In the genomic region with DNA sequence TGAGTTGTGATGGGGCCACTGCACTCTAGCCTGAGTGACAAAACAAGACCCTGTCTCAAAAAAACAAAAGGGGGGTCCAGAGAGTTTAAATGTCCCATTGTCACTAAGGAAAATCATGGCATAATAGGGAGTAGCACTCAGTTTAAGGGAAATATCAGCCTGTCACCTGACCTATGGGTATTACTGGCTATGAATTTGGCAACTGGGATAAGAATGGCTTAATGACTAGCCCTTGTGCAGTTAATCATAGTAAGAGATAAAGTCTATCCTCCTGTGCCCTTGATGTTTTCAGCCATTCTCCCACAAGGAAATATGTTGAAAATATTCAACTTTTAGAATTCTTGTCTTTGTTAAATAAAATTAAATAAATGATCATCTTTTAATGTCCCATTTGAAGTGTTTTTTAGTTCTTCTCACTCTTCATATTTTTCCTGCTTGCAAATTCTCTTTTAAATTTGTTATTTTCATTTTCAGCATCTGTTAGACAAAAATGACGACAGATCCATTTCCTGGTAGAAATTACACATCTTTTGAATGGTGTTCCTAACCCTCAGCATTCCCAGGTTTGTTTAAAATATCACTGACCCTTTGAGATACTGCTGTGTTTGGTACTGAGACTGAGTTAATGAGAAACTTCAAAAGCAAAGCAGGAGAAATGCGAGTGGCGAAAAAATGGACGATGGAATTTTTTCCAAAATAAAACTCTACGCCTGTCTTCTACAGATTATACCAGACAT, we compare ENCODE assay signal across 1 cellular context.
TF ChIP-seq lines count a peak whose summit lies in the region.

No MANE protein-coding gene starts in this region.

TF ChIP-seq in HepG2, 621 proteins besides CTCF, POLR2A, EP300 and RAD21 (continued from another document):
- TF ChIP-seq, protein P1, sequence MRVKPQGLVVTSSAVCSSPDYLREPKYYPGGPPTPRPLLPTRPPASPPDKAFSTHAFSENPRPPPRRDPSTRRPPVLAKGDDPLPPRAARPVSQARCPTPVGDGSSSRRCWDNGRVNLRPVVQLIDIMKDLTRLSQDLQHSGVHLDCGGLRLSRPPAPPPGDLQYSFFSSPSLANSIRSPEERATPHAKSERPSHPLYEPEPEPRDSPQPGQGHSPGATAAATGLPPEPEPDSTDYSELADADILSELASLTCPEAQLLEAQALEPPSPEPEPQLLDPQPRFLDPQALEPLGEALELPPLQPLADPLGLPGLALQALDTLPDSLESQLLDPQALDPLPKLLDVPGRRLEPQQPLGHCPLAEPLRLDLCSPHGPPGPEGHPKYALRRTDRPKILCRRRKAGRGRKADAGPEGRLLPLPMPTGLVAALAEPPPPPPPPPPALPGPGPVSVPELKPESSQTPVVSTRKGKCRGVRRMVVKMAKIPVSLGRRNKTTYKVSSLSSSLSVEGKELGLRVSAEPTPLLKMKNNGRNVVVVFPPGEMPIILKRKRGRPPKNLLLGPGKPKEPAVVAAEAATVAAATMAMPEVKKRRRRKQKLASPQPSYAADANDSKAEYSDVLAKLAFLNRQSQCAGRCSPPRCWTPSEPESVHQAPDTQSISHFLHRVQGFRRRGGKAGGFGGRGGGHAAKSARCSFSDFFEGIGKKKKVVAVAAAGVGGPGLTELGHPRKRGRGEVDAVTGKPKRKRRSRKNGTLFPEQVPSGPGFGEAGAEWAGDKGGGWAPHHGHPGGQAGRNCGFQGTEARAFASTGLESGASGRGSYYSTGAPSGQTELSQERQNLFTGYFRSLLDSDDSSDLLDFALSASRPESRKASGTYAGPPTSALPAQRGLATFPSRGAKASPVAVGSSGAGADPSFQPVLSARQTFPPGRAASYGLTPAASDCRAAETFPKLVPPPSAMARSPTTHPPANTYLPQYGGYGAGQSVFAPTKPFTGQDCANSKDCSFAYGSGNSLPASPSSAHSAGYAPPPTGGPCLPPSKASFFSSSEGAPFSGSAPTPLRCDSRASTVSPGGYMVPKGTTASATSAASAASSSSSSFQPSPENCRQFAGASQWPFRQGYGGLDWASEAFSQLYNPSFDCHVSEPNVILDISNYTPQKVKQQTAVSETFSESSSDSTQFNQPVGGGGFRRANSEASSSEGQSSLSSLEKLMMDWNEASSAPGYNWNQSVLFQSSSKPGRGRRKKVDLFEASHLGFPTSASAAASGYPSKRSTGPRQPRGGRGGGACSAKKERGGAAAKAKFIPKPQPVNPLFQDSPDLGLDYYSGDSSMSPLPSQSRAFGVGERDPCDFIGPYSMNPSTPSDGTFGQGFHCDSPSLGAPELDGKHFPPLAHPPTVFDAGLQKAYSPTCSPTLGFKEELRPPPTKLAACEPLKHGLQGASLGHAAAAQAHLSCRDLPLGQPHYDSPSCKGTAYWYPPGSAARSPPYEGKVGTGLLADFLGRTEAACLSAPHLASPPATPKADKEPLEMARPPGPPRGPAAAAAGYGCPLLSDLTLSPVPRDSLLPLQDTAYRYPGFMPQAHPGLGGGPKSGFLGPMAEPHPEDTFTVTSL (CRISPR knock-in tag; IDR thresholded peaks at IDR 0.05; ENCODE audit: borderline replicate concordance) = peak; percentile 49; the same call in 1 of the 2 replicates
- TF ChIP-seq GATA4 (IDR thresholded peaks at IDR 0.05; ENCODE audit: borderline replicate concordance, low read depth) = no peak
- TF ChIP-seq ZC3H13 (CRISPR knock-in tag; IDR thresholded peaks at IDR 0.05) = no peak
- peak; percentile 42; the same call in 1 of the 2 replicates for TF ChIP-seq ZSCAN21 (CRISPR knock-in tag; IDR thresholded peaks at IDR 0.05; ENCODE audit: borderline replicate concordance)
- TF ChIP-seq, protein P2, sequence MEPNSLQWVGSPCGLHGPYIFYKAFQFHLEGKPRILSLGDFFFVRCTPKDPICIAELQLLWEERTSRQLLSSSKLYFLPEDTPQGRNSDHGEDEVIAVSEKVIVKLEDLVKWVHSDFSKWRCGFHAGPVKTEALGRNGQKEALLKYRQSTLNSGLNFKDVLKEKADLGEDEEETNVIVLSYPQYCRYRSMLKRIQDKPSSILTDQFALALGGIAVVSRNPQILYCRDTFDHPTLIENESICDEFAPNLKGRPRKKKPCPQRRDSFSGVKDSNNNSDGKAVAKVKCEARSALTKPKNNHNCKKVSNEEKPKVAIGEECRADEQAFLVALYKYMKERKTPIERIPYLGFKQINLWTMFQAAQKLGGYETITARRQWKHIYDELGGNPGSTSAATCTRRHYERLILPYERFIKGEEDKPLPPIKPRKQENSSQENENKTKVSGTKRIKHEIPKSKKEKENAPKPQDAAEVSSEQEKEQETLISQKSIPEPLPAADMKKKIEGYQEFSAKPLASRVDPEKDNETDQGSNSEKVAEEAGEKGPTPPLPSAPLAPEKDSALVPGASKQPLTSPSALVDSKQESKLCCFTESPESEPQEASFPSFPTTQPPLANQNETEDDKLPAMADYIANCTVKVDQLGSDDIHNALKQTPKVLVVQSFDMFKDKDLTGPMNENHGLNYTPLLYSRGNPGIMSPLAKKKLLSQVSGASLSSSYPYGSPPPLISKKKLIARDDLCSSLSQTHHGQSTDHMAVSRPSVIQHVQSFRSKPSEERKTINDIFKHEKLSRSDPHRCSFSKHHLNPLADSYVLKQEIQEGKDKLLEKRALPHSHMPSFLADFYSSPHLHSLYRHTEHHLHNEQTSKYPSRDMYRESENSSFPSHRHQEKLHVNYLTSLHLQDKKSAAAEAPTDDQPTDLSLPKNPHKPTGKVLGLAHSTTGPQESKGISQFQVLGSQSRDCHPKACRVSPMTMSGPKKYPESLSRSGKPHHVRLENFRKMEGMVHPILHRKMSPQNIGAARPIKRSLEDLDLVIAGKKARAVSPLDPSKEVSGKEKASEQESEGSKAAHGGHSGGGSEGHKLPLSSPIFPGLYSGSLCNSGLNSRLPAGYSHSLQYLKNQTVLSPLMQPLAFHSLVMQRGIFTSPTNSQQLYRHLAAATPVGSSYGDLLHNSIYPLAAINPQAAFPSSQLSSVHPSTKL (CRISPR knock-in tag; IDR thresholded peaks at IDR 0.05) = peak; percentile 9; the same call in 1 of the 2 replicates
- TF ChIP-seq ELF3 (CRISPR knock-in tag; IDR thresholded peaks at IDR 0.05) = peak; percentile 52; the same call in 1 of the 2 replicates
- no peak for TF ChIP-seq ATF7-NPFF (CRISPR knock-in tag; IDR thresholded peaks at IDR 0.05; ENCODE audit: low read depth)
- TF ChIP-seq, protein P3, sequence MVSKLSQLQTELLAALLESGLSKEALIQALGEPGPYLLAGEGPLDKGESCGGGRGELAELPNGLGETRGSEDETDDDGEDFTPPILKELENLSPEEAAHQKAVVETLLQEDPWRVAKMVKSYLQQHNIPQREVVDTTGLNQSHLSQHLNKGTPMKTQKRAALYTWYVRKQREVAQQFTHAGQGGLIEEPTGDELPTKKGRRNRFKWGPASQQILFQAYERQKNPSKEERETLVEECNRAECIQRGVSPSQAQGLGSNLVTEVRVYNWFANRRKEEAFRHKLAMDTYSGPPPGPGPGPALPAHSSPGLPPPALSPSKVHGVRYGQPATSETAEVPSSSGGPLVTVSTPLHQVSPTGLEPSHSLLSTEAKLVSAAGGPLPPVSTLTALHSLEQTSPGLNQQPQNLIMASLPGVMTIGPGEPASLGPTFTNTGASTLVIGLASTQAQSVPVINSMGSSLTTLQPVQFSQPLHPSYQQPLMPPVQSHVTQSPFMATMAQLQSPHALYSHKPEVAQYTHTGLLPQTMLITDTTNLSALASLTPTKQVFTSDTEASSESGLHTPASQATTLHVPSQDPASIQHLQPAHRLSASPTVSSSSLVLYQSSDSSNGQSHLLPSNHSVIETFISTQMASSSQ (IDR thresholded peaks at IDR 0.05; ENCODE audit: low read depth) = peak; percentile 48; the same call in 1 of the 2 replicates
- TF ChIP-seq, protein P3 (CRISPR knock-in tag; IDR thresholded peaks at IDR 0.05; ENCODE audit: borderline replicate concordance) = no peak
- TF ChIP-seq ARID2 (CRISPR knock-in tag; IDR thresholded peaks at IDR 0.05; ENCODE audit: borderline replicate concordance) = no peak
- TF ChIP-seq IKZF1 (IDR thresholded peaks at IDR 0.05) = no peak
- no peak for TF ChIP-seq KAT7 (CRISPR knock-in tag; IDR thresholded peaks at IDR 0.05; ENCODE audit: borderline replicate concordance)
- no peak for TF ChIP-seq IKZF4 (CRISPR knock-in tag; IDR thresholded peaks at IDR 0.05; ENCODE audit: borderline replicate concordance, low read depth, not compliant biosample characterization)
